In genomic region chr10:69303632-69304035, GRCh38 we compare ENCODE assay signal across 17 cellular contexts. TPM values are rescaled to one million over a fixed set of nuclear protein-coding genes. Genes with fewer than 3 reads are reported as not detected.
A peak's percentile ranks its signal among the peaks of the same experiment; 100 is the strongest.
DNase-seq lines count a peak whose midpoint lies in the region; ATAC-seq and TF ChIP-seq lines count a peak whose summit lies in the region.
"Had no signal": no experiment of that assay in that cellular context is flagged by ENCODE, and none has a peak within 500 bp of the region (broad histone marks: within the 10 kb centered on the region; RNA-seq: fewer than 3 reads in every experiment).

No MANE protein-coding gene starts in this region.

- H3K9me3 Mint-ChIP-seq in T-helper 1 cell treated with Interleukin-12 subunit alpha and Interleukin-12 subunit beta and Interleukin-4 antibody, amounts not matched to agents 30 μg/mL and 1 μg/mL, for 36 hours: no peaks in the 10 kb centered on the region
- no peaks in the 10 kb centered on the region for H3K9me3 Mint-ChIP-seq in activated T-helper 17 cell treated with anti-CD3 and anti-CD28 coated beads, Interleukin-2, amount 50 U/mL, for 72 hours
- peaks cover 22% of the 10 kb centered on the region for H3K9me3 Mint-ChIP-seq in neural progenitor cell
- H3K9me3 Mint-ChIP-seq: neural crest cell had no signal

- DNase-seq in T-helper 1 cell (no peak), foreskin fibroblast (peak; percentile 39 to 70), activated gamma-delta T cell treated with Interleukin-2 at 50 U/mL for 16 hours (no peak), neural progenitor cell (ENCODE audit: low spot score) (no peak)
- DNase-seq: activated T-cell treated with anti-CD3 and anti-CD28 coated beads for 4 hours; CD4-positive, CD25-positive, alpha-beta regulatory T cell; DND-41; NCI-H2029; NCI-H526 treated with DMSO at 0.1 percent for 48 hours had no signal

- H4K20me1 ChIP-seq in neural progenitor cell (ENCODE audit: low read depth): no peaks in the 10 kb centered on the region

- POLR2A ChIA-PET in HEK293 (lab: Yijun Ruan, JAX): interaction anchor here (0.6 kb wide), 1 partner anchor 752 kb away, joined by 4 read pairs; no protein-coding TSS in a partner anchor

- no peaks in the 10 kb centered on the region for H3K27me3 ChIP-seq in neural progenitor cell
- H3K27me3 ChIP-seq: heart left ventricle, tibial nerve had no signal

- H3K36me3 ChIP-seq in HEK293 (ENCODE audit: control insufficient read depth in 2 of 2, insufficient read depth in 1 of 2, low read length in 2 of 2): no peaks in the 10 kb centered on the region
- no peaks in the 10 kb centered on the region for H3K36me3 ChIP-seq in neural progenitor cell
- H3K36me3 ChIP-seq: heart left ventricle, tibial nerve had no signal

- H3F3A ChIP-seq in neural progenitor cell (ENCODE audit: low read depth): no peaks in the 10 kb centered on the region

- H2AFZ ChIP-seq in neural progenitor cell (replicated peaks): no peak overlapping the region

- no peak overlapping the region for H3K4me3 ChIP-seq in HEK293 (ENCODE audit: low read depth, low read length)
- no peak overlapping the region for H3K4me3 ChIP-seq in foreskin fibroblast (ENCODE audit: low read depth in 1 of 2, low read length in 2 of 2)
- H3K4me3 ChIP-seq in neural progenitor cell: no peak overlapping the region
- H3K4me3 ChIP-seq: heart left ventricle, tibial nerve had no signal

- H3K9me3 ChIP-seq in HEK293 (ENCODE audit: control insufficient read depth, insufficient read depth, low read depth, low read length) (no peaks in the 10 kb centered on the region), neural progenitor cell (ENCODE audit: low read depth) (no peaks in the 10 kb centered on the region)

- H3K4me1 ChIP-seq in HEK293 (ENCODE audit: control insufficient read depth, insufficient read depth, low read length) (no peaks in the 10 kb centered on the region), neural progenitor cell (no peaks in the 10 kb centered on the region)
- H3K4me1 ChIP-seq: tibial nerve had no signal

- H3K4me2 ChIP-seq in neural progenitor cell: no peak overlapping the region

- H3K27ac Mint-ChIP-seq in T-helper 1 cell treated with Interleukin-12 subunit alpha and Interleukin-12 subunit beta and Interleukin-4 antibody, amounts not matched to agents 30 μg/mL and 1 μg/mL, for 36 hours: peak overlapping the region; percentile 39
- no peak overlapping the region for H3K27ac Mint-ChIP-seq in activated T-helper 17 cell treated with anti-CD3 and anti-CD28 coated beads, Interleukin-2, amount 50 U/mL, for 72 hours
- H3K27ac Mint-ChIP-seq in neural progenitor cell: no peak overlapping the region
- H3K27ac Mint-ChIP-seq: CD4-positive, CD25-positive, alpha-beta regulatory T cell had no signal

- H3K4me3 Mint-ChIP-seq in T-helper 1 cell treated with Interleukin-12 subunit alpha and Interleukin-12 subunit beta and Interleukin-4 antibody, amounts not matched to agents 30 μg/mL and 1 μg/mL, for 36 hours: no peak overlapping the region
- no peak overlapping the region for H3K4me3 Mint-ChIP-seq in activated T-helper 17 cell treated with anti-CD3 and anti-CD28 coated beads, Interleukin-2, amount 50 U/mL, for 72 hours
- H3K4me3 Mint-ChIP-seq in neural progenitor cell: no peak overlapping the region
- H3K4me3 Mint-ChIP-seq: CD4-positive, CD25-positive, alpha-beta regulatory T cell; neural crest cell had no signal

- H3K4me1 Mint-ChIP-seq in T-helper 1 cell treated with Interleukin-12 subunit alpha and Interleukin-12 subunit beta and Interleukin-4 antibody, amounts not matched to agents 30 μg/mL and 1 μg/mL, for 36 hours (ENCODE audit: low read depth): no peaks in the 10 kb centered on the region
- no peaks in the 10 kb centered on the region for H3K4me1 Mint-ChIP-seq in activated T-helper 17 cell treated with anti-CD3 and anti-CD28 coated beads, Interleukin-2, amount 50 U/mL, for 72 hours
- no peaks in the 10 kb centered on the region for H3K4me1 Mint-ChIP-seq in neural progenitor cell
- H3K4me1 Mint-ChIP-seq: neural crest cell had no signal

- H3K27me3 Mint-ChIP-seq in T-helper 1 cell treated with Interleukin-12 subunit alpha and Interleukin-12 subunit beta and Interleukin-4 antibody, amounts not matched to agents 30 μg/mL and 1 μg/mL, for 36 hours (ENCODE audit: low read depth): peaks cover 24% of the 10 kb centered on the region
- no peaks in the 10 kb centered on the region for H3K27me3 Mint-ChIP-seq in activated T-helper 17 cell treated with anti-CD3 and anti-CD28 coated beads, Interleukin-2, amount 50 U/mL, for 72 hours
- peaks cover 7% of the 10 kb centered on the region for H3K27me3 Mint-ChIP-seq in neural progenitor cell (ENCODE audit: insufficient read depth, low read depth)

- H3K79me2 ChIP-seq in neural progenitor cell (ENCODE audit: low read depth): no peaks in the 10 kb centered on the region

- TF ChIP-seq CTCF in HEK293 (tag by site-specific recombination; IDR thresholded peaks at IDR 0.05) (no peak), foreskin fibroblast (IDR thresholded peaks at IDR 0.05; ENCODE audit: low read depth, low read length) (no peak), neural progenitor cell (IDR thresholded peaks at IDR 0.05) (no peak)

- CTCF ChIA-PET in HEK293 (lab: Yijun Ruan, JAX): no interaction called here

- H3K9ac ChIP-seq in neural progenitor cell: no peak overlapping the region

- H3K27ac ChIP-seq in HEK293 (ENCODE audit: extremely low read depth, low read depth, low read length) (no peak overlapping the region), neural progenitor cell (no peak overlapping the region)
- H3K27ac ChIP-seq: heart left ventricle, tibial nerve had no signal

- ATAC-seq in activated T-helper 17 cell treated with anti-CD3 and anti-CD28 coated beads, Interleukin-2, amount 50 U/mL, for 72 hours (replicated peaks): peak; percentile 91
- no peak for ATAC-seq in HG03460 (IDR thresholded peaks at IDR 0.05; ENCODE audit: unreplicated experiment)
- ATAC-seq: heart left ventricle, Panc1 had no signal

- H3K36me3 Mint-ChIP-seq in T-helper 1 cell treated with Interleukin-12 subunit alpha and Interleukin-12 subunit beta and Interleukin-4 antibody, amounts not matched to agents 30 μg/mL and 1 μg/mL, for 36 hours (ENCODE audit: low read depth): no peaks in the 10 kb centered on the region
- no peaks in the 10 kb centered on the region for H3K36me3 Mint-ChIP-seq in activated T-helper 17 cell treated with anti-CD3 and anti-CD28 coated beads, Interleukin-2, amount 50 U/mL, for 72 hours (ENCODE audit: low read depth)
- H3K36me3 Mint-ChIP-seq in neural progenitor cell: no peaks in the 10 kb centered on the region
- H3K36me3 Mint-ChIP-seq: CD4-positive, CD25-positive, alpha-beta regulatory T cell had no signal

TF ChIP-seq in HEK293, 187 proteins besides CTCF, POLR2A, EP300 and RAD21:
- TF ChIP-seq ZNF626 (tag by site-specific recombination; IDR thresholded peaks at IDR 0.05) (no peak), SP2 (tag by site-specific recombination; IDR thresholded peaks at IDR 0.05) (no peak), SCRT1 (tag by site-specific recombination; IDR thresholded peaks at IDR 0.05; ENCODE audit: borderline replicate concordance) (no peak), ZNF501 (tag by site-specific recombination; IDR thresholded peaks at IDR 0.05) (no peak), ZNF214 (tag by site-specific recombination; IDR thresholded peaks at IDR 0.05; ENCODE audit: borderline replicate concordance) (no peak), PRDM4 (tag by site-specific recombination; IDR thresholded peaks at IDR 0.05) (peak; percentile 40; the same call in 1 of the 2 replicates), ZNF132 (tag by site-specific recombination; IDR thresholded peaks at IDR 0.05; ENCODE audit: borderline replicate concordance) (no peak), ZNF157 (tag by site-specific recombination; IDR thresholded peaks at IDR 0.05) (no peak), ZEB2 (tag by site-specific recombination; IDR thresholded peaks at IDR 0.05) (0 out of 2 replicates have a peak, but pooled peaks have one; percentile 13), ZNF707 (tag by site-specific recombination; IDR thresholded peaks at IDR 0.05) (no peak)
- TF ChIP-seq, protein P1, sequence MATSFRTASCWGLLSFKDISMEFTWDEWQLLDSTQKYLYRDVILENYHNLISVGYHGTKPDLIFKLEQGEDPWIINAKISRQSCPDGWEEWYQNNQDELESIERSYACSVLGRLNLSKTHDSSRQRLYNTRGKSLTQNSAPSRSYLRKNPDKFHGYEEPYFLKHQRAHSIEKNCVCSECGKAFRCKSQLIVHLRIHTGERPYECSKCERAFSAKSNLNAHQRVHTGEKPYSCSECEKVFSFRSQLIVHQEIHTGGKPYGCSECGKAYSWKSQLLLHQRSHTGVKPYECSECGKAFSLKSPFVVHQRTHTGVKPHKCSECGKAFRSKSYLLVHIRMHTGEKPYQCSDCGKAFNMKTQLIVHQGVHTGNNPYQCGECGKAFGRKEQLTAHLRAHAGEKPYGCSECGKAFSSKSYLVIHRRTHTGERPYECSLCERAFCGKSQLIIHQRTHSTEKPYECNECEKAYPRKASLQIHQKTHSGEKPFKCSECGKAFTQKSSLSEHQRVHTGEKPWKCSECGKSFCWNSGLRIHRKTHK (tag by site-specific recombination; IDR thresholded peaks at IDR 0.05): no peak

RNA-seq across cellular contexts. Expression of gene HK1, which starts 25.3 kb away (rescaled TPM):
- 100 to 1,000 TPM; 216 to 221 TPM for total RNA-seq in activated T-helper 17 cell treated with anti-CD3 and anti-CD28 coated beads, Interleukin-2, amount 50 U/mL, for 72 hours
- total RNA-seq in neural progenitor cell (ENCODE audit: low replicate concordance): 30.1 and 45.8 TPM in 2 replicates

Comparison
In these comparisons a context has a peak if more than half of its experiments do, and no peak if none do; other contexts are left out.
1. DNase-seq: peak in foreskin fibroblast (2 of 2); none in T-helper 1 cell (0 of 5), activated gamma-delta T cell treated with Interleukin-2 at 50 U/mL for 16 hours (single experiment) and neural progenitor cell (single experiment).